In genomic region chr7:77416621-77417371, GRCh38 we compare ENCODE assay signal across 8 cellular contexts. TPM values are rescaled to one million over a fixed set of nuclear protein-coding genes. Genes with fewer than 3 reads are reported as not detected.
DNase-seq lines count a peak whose midpoint lies in the region; TF ChIP-seq lines count a peak whose summit lies in the region.

No MANE protein-coding gene starts in this region.

- H3K56ac ChIP-seq in H9 (ENCODE audit: insufficient read length, low read depth, low read length): no peak overlapping the region

- peaks cover 2% of the 10 kb centered on the region; the same call in 1 of the 2 replicates for H3K27me3 ChIP-seq in H9 (ENCODE audit: insufficient read depth, low read length)

- peak; percentile 25 for DNase-seq in DMS153 (lab: John Stamatoyannopoulos, UW)
- DNase-seq in H9: no peak
- DNase-seq in SK-MEL-5 (ENCODE audit: low read depth, low spot score): peak; percentile 33
- no peak for DNase-seq in fibroblast of villous mesenchyme (ENCODE audit: low read depth)
- DNase-seq in retina: peak; percentile 56
- no peak for DNase-seq in iPS-NIHi7 (ENCODE audit: extremely low spot score)
- DNase-seq in SKM-1 (lab: John Stamatoyannopoulos, UW; ENCODE audit: unreplicated experiment): no peak
- no peak for DNase-seq in SKM-1 treated with dmso at 0.1 percent for 144 hours (lab: John Stamatoyannopoulos, UW; ENCODE audit: unreplicated experiment)

- H2AFZ ChIP-seq in H9 (ENCODE audit: low read length): no peak overlapping the region

- H3K14ac ChIP-seq in H9 (ENCODE audit: insufficient read depth, low read length): no peak overlapping the region

- H3K9ac ChIP-seq in H9 (ENCODE audit: extremely low read depth, insufficient read length, low read length): no peak overlapping the region

- H3K27me3 Mint-ChIP-seq in H9 (ENCODE audit: low read depth): peaks cover 35% of the 10 kb centered on the region

- peaks cover 6% of the 10 kb centered on the region; the same call in 1 of the 2 replicates for H3K4me1 ChIP-seq in H9 (ENCODE audit: insufficient read depth, low read length)

- H3T11ph ChIP-seq in H9 (ENCODE audit: low read length): no peak overlapping the region

- H3K79me1 ChIP-seq in H9 (ENCODE audit: insufficient read depth, low read depth, low read length, poor library complexity, severe bottlenecking): no peaks in the 10 kb centered on the region

- no peak overlapping the region for H2BK5ac ChIP-seq in H9 (ENCODE audit: insufficient read length, low read length)

- H3K23ac ChIP-seq in H9 (ENCODE audit: insufficient read length, low read depth, low read length): no peak overlapping the region

- peak overlapping the region; percentile 55 to 69 for H3K4me3 Mint-ChIP-seq in H9

- no peak overlapping the region for H4K91ac ChIP-seq in H9 (ENCODE audit: insufficient read length, low read depth, low read length)

- H3K18ac ChIP-seq in H9 (ENCODE audit: insufficient read length, low read depth, low read length): no peak overlapping the region

- no peaks in the 10 kb centered on the region for H3K9me3 ChIP-seq in H9 (ENCODE audit: control insufficient read depth, low read depth, low read length)

- H3K23me2 ChIP-seq in H9 (ENCODE audit: insufficient read length, low read depth, low read length, poor library complexity, severe bottlenecking): peaks cover 11% of the 10 kb centered on the region

- peaks cover 44 to 49% of the 10 kb centered on the region in 2 experiments for H3K4me1 Mint-ChIP-seq in H9

- no peak overlapping the region for H3K27ac Mint-ChIP-seq in H9

- H3K4me3 ChIP-seq in fibroblast of villous mesenchyme (ENCODE audit: low read depth, low read length): peak overlapping the region; percentile 70

- H2AK5ac ChIP-seq in H9 (ENCODE audit: insufficient read length, low read length): no peak overlapping the region

- no peak overlapping the region for H3K4ac ChIP-seq in H9 (ENCODE audit: low read depth, low read length)

- H3K79me2 ChIP-seq in H9 (ENCODE audit: insufficient read depth, low read length): no peaks in the 10 kb centered on the region

- no peak overlapping the region for H2BK15ac ChIP-seq in H9 (ENCODE audit: low read depth, low read length)

- TF ChIP-seq CTCF in H9 (conservative IDR thresholded peaks at IDR 0.05): peak; percentile 25; the same call in 2 of the 3 replicates
- TF ChIP-seq CTCF in fibroblast of villous mesenchyme (IDR thresholded peaks at IDR 0.05; ENCODE audit: insufficient read depth, low read depth, low read length): no peak

- no peaks in the 10 kb centered on the region for H3K36me3 Mint-ChIP-seq in H9 (ENCODE audit: insufficient read depth in 1 of 3, low read depth in 3 of 3)

- no peak overlapping the region for H4K8ac ChIP-seq in H9 (replicated peaks; ENCODE audit: insufficient read length, low read depth, low read length)

- in situ Hi-C loops in SK-MEL-5 (cut with HindIII; ENCODE audit: low pct_unique_long_range_greater_than_20kb, low sequenced_read_pairs): no loop called here

- WGBS in H9 (ENCODE audit: extremely low coverage, insufficient read length, low lambda C conversion rate): no CpG with 5 or more reads among the region's 20 CpGs

- no peak overlapping the region for H3K27ac ChIP-seq in H9 (ENCODE audit: insufficient read length, low read depth, low read length)

- peak overlapping the region; percentile 36 for H3K4me2 ChIP-seq in H9 (ENCODE audit: insufficient read depth, insufficient read length, low read length)

- H2BK12ac ChIP-seq in H9 (ENCODE audit: insufficient read length, low read depth, low read length): no peak overlapping the region

- no peak overlapping the region for H2BK20ac ChIP-seq in H9 (ENCODE audit: low read depth, low read length, poor library complexity, severe bottlenecking)

- no peak overlapping the region for H4K5ac ChIP-seq in H9 (ENCODE audit: insufficient read length, low read depth, low read length)

- no peak overlapping the region for H2BK120ac ChIP-seq in H9 (ENCODE audit: low read depth, low read length, poor library complexity, severe bottlenecking)

- no peaks in the 10 kb centered on the region for H4K20me1 ChIP-seq in H9 (ENCODE audit: control insufficient read depth, insufficient read depth, insufficient read length)

- no peaks in the 10 kb centered on the region; a peak in 2 of 5 replicates for H3K9me3 Mint-ChIP-seq in H9

RNA-seq across cellular contexts. Expression of gene GSAP, which starts 0.6 kb away (rescaled TPM):
- total RNA-seq in H9 (2021) (1.6 and 1.9 TPM in 2 replicates), fibroblast of villous mesenchyme (8.7 and 13.8 TPM in 2 replicates)
- total RNA-seq in SK-MEL-5 (2014; rRNA removed; shearing (Covaris generic)): 10.6 and 11.1 TPM in 2 replicates
- 4.1 and 6.7 TPM in 2 replicates for polyA plus RNA-seq in SK-MEL-5 (2015; cell fraction: cytosol; rRNA removed)
- polyA plus RNA-seq in SK-MEL-5 (2015; cell fraction: nucleus; rRNA removed): 25.4 and 39.5 TPM in 2 replicates

Comparison
In these comparisons a context has a peak if more than half of its experiments do, and no peak if none do; other contexts are left out.
1. DNase-seq: peak in DMS153 (single experiment), SK-MEL-5 (single experiment) and retina (single experiment); none in H9 (single experiment), fibroblast of villous mesenchyme (single experiment), iPS-NIHi7 (single experiment), SKM-1 (single experiment) and SKM-1 treated with dmso at 0.1 percent for 144 hours (single experiment).